1 cellular context compared by ENCODE assay signal in genomic region chr17:51166987-51167931, GRCh38.
A peak's percentile ranks its signal among the peaks of the same experiment; 100 is the strongest.
TF ChIP-seq lines count a peak whose summit lies in the region.

No MANE protein-coding gene starts in this region.

TF ChIP-seq in HepG2, 621 proteins besides CTCF, POLR2A, EP300 and RAD21 (continued from another document and continues in another):
- TF ChIP-seq ZFX (CRISPR knock-in tag; IDR thresholded peaks at IDR 0.05; ENCODE audit: low read depth) = peak; percentile 5; the same call in 1 of the 2 replicates
- TF ChIP-seq KMT2B (CRISPR knock-in tag; IDR thresholded peaks at IDR 0.05) = peak; percentile 11; the same call in 1 of the 2 replicates
- peak; percentile 40 for TF ChIP-seq ZBTB43 (CRISPR knock-in tag; conservative IDR thresholded peaks at IDR 0.05)
- TF ChIP-seq ZUFSP (CRISPR knock-in tag; IDR thresholded peaks at IDR 0.05; ENCODE audit: borderline replicate concordance) = no peak
- no peak for TF ChIP-seq FOXK2 (IDR thresholded peaks at IDR 0.05)
- TF ChIP-seq ZNF678 (CRISPR knock-in tag; IDR thresholded peaks at IDR 0.05) = no peak
- peak; percentile 66; the same call in 1 of the 2 replicates for TF ChIP-seq ZFP91 (CRISPR knock-in tag; IDR thresholded peaks at IDR 0.05; ENCODE audit: borderline replicate concordance)
- TF ChIP-seq ELF1 (CRISPR knock-in tag; IDR thresholded peaks at IDR 0.05) = 0 out of 2 replicates have a peak, but pooled peaks have one; percentile 8
- TF ChIP-seq MEIS2 (CRISPR knock-in tag; IDR thresholded peaks at IDR 0.05) = no peak
- TF ChIP-seq ZC3H4 (CRISPR knock-in tag; IDR thresholded peaks at IDR 0.05; ENCODE audit: borderline replicate concordance) = no peak
- TF ChIP-seq ZBTB46 (CRISPR knock-in tag; IDR thresholded peaks at IDR 0.05; ENCODE audit: borderline replicate concordance) = no peak
- TF ChIP-seq PBX2 (CRISPR knock-in tag; IDR thresholded peaks at IDR 0.05) = no peak
- no peak for TF ChIP-seq ZZZ3 (CRISPR knock-in tag; IDR thresholded peaks at IDR 0.05; ENCODE audit: borderline replicate concordance)
- TF ChIP-seq GZF1 (CRISPR knock-in tag; IDR thresholded peaks at IDR 0.05) = 0 out of 2 replicates have a peak, but pooled peaks have one; percentile 22
- TF ChIP-seq ZNF124 (CRISPR knock-in tag; IDR thresholded peaks at IDR 0.05) = no peak; the same call in 1 of the 2 replicates
- TF ChIP-seq MIER3 (CRISPR knock-in tag; IDR thresholded peaks at IDR 0.05; ENCODE audit: borderline replicate concordance) = no peak
- peak; percentile 73; the same call in 1 of the 2 replicates for TF ChIP-seq ISX (CRISPR knock-in tag; conservative IDR thresholded peaks at IDR 0.05)
- no peak for TF ChIP-seq ZNF17 (CRISPR knock-in tag; IDR thresholded peaks at IDR 0.05)
- TF ChIP-seq ZNF776 (CRISPR knock-in tag; IDR thresholded peaks at IDR 0.05) = no peak; the same call in 1 of the 2 replicates
- TF ChIP-seq GATAD2A (CRISPR knock-in tag; IDR thresholded peaks at IDR 0.05) = peak; percentile 59; the same call in 1 of the 2 replicates
- peak; percentile 81 for TF ChIP-seq TMF1 (CRISPR knock-in tag; IDR thresholded peaks at IDR 0.05; ENCODE audit: low read depth)
- peak; percentile 72; the same call in 1 of the 2 replicates for TF ChIP-seq HNF1B (CRISPR knock-in tag; IDR thresholded peaks at IDR 0.05)
- TF ChIP-seq KMT2A (CRISPR knock-in tag; IDR thresholded peaks at IDR 0.05) = no peak; the same call in 1 of the 2 replicates
- TF ChIP-seq ZMYM3 (CRISPR knock-in tag; IDR thresholded peaks at IDR 0.05) = no peak
- no peak; the same call in 1 of the 2 replicates for TF ChIP-seq ZNF558 (CRISPR knock-in tag; IDR thresholded peaks at IDR 0.05; ENCODE audit: borderline replicate concordance)
- TF ChIP-seq TBX2 (CRISPR knock-in tag; IDR thresholded peaks at IDR 0.05; ENCODE audit: borderline replicate concordance) = no peak
- TF ChIP-seq SMARCC2 (IDR thresholded peaks at IDR 0.05) = no peak
- no peak for TF ChIP-seq EEA1 (CRISPR knock-in tag; IDR thresholded peaks at IDR 0.05; ENCODE audit: borderline replicate concordance)
- TF ChIP-seq XRCC5 (optimal IDR thresholded peaks at IDR 0.05; ENCODE audit: low read length) = peak; percentile 94
- no peak for TF ChIP-seq SRSF9 (IDR thresholded peaks at IDR 0.05; ENCODE audit: borderline replicate concordance, insufficient read depth, low read depth, low read length, poor library complexity, severe bottlenecking)
- TF ChIP-seq ATF7 (IDR thresholded peaks at IDR 0.05) = no peak
- 0 out of 2 replicates have a peak, but pooled peaks have one; percentile 7 for TF ChIP-seq ATF7 (CRISPR knock-in tag; IDR thresholded peaks at IDR 0.05)
- peak; percentile 81; the same call in 1 of the 2 replicates for TF ChIP-seq ZBTB7A (CRISPR knock-in tag; IDR thresholded peaks at IDR 0.05)
- no peak for TF ChIP-seq HMGA1 (CRISPR knock-in tag; conservative IDR thresholded peaks at IDR 0.05)
- no peak; the same call in 1 of the 2 replicates for TF ChIP-seq RELA (CRISPR knock-in tag; IDR thresholded peaks at IDR 0.05)
- no peak for TF ChIP-seq JUND (CRISPR knock-in tag; IDR thresholded peaks at IDR 0.05)
- 0 out of 2 replicates have a peak, but pooled peaks have one; percentile 0 for TF ChIP-seq ARHGAP35 (CRISPR knock-in tag; IDR thresholded peaks at IDR 0.05; ENCODE audit: borderline replicate concordance)
- TF ChIP-seq SAP130 (CRISPR knock-in tag; IDR thresholded peaks at IDR 0.05; ENCODE audit: low read depth) = no peak
- no peak for TF ChIP-seq ZNF263 (CRISPR knock-in tag; IDR thresholded peaks at IDR 0.05)
- no peak for TF ChIP-seq AFF4 (CRISPR knock-in tag; IDR thresholded peaks at IDR 0.05)
- no peak for TF ChIP-seq ZNF550 (CRISPR knock-in tag; IDR thresholded peaks at IDR 0.05; ENCODE audit: borderline replicate concordance)
- TF ChIP-seq STAG1 (CRISPR knock-in tag; IDR thresholded peaks at IDR 0.05) = peak; percentile 54
- no peak for TF ChIP-seq ATAD3A (CRISPR knock-in tag; IDR thresholded peaks at IDR 0.05)
- TF ChIP-seq FOSL2 (CRISPR knock-in tag; IDR thresholded peaks at IDR 0.05) = no peak
- no peak for TF ChIP-seq ZNF562 (CRISPR knock-in tag; IDR thresholded peaks at IDR 0.05; ENCODE audit: borderline replicate concordance)
- no peak for TF ChIP-seq EHMT2 (IDR thresholded peaks at IDR 0.05; ENCODE audit: borderline replicate concordance, low read depth, low read length)
- TF ChIP-seq MAZ (IDR thresholded peaks at IDR 0.05; ENCODE audit: borderline replicate concordance, low read depth, low read length) = 0 out of 2 replicates have a peak, but pooled peaks have one; percentile 5
- TF ChIP-seq MAZ (CRISPR knock-in tag; IDR thresholded peaks at IDR 0.05; ENCODE audit: low read depth) = no peak; the same call in 1 of the 2 replicates
- TF ChIP-seq ZSCAN30 (CRISPR knock-in tag; IDR thresholded peaks at IDR 0.05) = 0 out of 2 replicates have a peak, but pooled peaks have one; percentile 75
- no peak for TF ChIP-seq ZNF512B (CRISPR knock-in tag; IDR thresholded peaks at IDR 0.05; ENCODE audit: borderline replicate concordance)
- TF ChIP-seq ETV6 (CRISPR knock-in tag; conservative IDR thresholded peaks at IDR 0.05) = no peak
- no peak; the same call in 1 of the 2 replicates for TF ChIP-seq FOSL1 (CRISPR knock-in tag; IDR thresholded peaks at IDR 0.05; ENCODE audit: borderline replicate concordance)
- peak; percentile 95 for TF ChIP-seq ARID2 (CRISPR knock-in tag; IDR thresholded peaks at IDR 0.05; ENCODE audit: borderline replicate concordance)
- TF ChIP-seq GABPB1 (CRISPR knock-in tag; IDR thresholded peaks at IDR 0.05) = peak; percentile 4; the same call in 1 of the 2 replicates
- no peak for TF ChIP-seq SRF (IDR thresholded peaks at IDR 0.05; ENCODE audit: low read depth, low read length)
- TF ChIP-seq ZNF772 (CRISPR knock-in tag; IDR thresholded peaks at IDR 0.05) = no peak; the same call in 1 of the 2 replicates
- TF ChIP-seq ZNF30 (CRISPR knock-in tag; IDR thresholded peaks at IDR 0.05) = no peak
- no peak for TF ChIP-seq GFI1 (CRISPR knock-in tag; IDR thresholded peaks at IDR 0.05; ENCODE audit: borderline replicate concordance)
- TF ChIP-seq ZNF251 (CRISPR knock-in tag; IDR thresholded peaks at IDR 0.05) = 0 out of 2 replicates have a peak, but pooled peaks have one; percentile 61
